8 cellular contexts compared by ENCODE assay signal in the genomic region with DNA sequence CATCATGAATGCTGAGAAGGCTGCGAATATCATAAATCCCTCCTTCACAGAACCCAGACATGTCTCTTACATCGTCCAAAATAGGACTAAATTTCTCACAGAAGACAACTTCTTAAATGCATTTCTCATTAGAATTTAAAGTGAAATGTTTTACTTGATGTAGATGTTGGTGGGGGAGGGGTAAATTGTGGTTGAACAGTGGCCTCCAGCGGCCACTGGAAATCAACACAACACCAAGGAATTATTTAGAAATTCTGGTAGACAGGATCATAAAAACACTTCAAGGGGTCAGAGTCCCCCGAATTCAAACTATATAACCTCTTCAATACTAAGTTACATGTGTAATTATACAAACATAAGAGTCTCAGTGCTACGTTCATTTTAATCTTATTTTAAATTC.
DNase-seq lines count a peak whose midpoint lies in the region; ATAC-seq lines count a peak whose summit lies in the region.

No MANE protein-coding gene starts in this region.

- H3K9me3 ChIP-seq in MG63: no peaks in the 10 kb centered on the region

- H3K27me3 ChIP-seq in MG63: no peaks in the 10 kb centered on the region

- no peak overlapping the region for H3K4me3 ChIP-seq in MG63

- H3K4me3 Mint-ChIP-seq in T-cell: no peak overlapping the region
- no peak overlapping the region for H3K4me3 Mint-ChIP-seq in activated CD4-positive, alpha-beta T cell treated with anti-CD3 and anti-CD28 coated beads, Interleukin-2, amount 10 ng/mL, durations not matched to agents 7 days and 5 days

- CTCF ChIA-PET in T-cell (lab: Charles Lee): no interaction called here
- CTCF ChIA-PET in activated CD4-positive, alpha-beta T cell treated with anti-CD3 and anti-CD28 coated beads, Interleukin-2, amount 10 ng/mL, durations not matched to agents 7 days and 5 days (lab: Charles Lee): no interaction called here

- POLR2A ChIA-PET in T-cell (lab: Charles Lee): no interaction called here
- POLR2A ChIA-PET in activated CD4-positive, alpha-beta T cell treated with anti-CD3 and anti-CD28 coated beads, Interleukin-2, amount 10 ng/mL, durations not matched to agents 7 days and 5 days (lab: Charles Lee): no interaction called here

- H3K9me3 Mint-ChIP-seq in T-cell: no peaks in the 10 kb centered on the region
- no peaks in the 10 kb centered on the region for H3K9me3 Mint-ChIP-seq in activated CD4-positive, alpha-beta T cell treated with anti-CD3 and anti-CD28 coated beads, Interleukin-2, amount 10 ng/mL, durations not matched to agents 7 days and 5 days

- H3K36me3 ChIP-seq in MG63: no peaks in the 10 kb centered on the region

- no peaks in the 10 kb centered on the region for H3K36me3 Mint-ChIP-seq in T-cell
- H3K36me3 Mint-ChIP-seq in activated CD4-positive, alpha-beta T cell treated with anti-CD3 and anti-CD28 coated beads, Interleukin-2, amount 10 ng/mL, durations not matched to agents 7 days and 5 days (ENCODE audit: low read depth): no peaks in the 10 kb centered on the region

- H3K27me3 Mint-ChIP-seq in T-cell: peaks cover 0 to 2% of the 10 kb centered on the region in 2 donors
- H3K27me3 Mint-ChIP-seq in activated CD4-positive, alpha-beta T cell treated with anti-CD3 and anti-CD28 coated beads, Interleukin-2, amount 10 ng/mL, durations not matched to agents 7 days and 5 days: no peaks in the 10 kb centered on the region

- ATAC-seq in GM21390 (IDR thresholded peaks at IDR 0.05; ENCODE audit: unreplicated experiment) (peak; percentile 74), T-cell (replicated peaks in 1 of 4) (no peak)
- no peak for ATAC-seq in stimulated activated naive CD8-positive, alpha-beta T cell treated with anti-CD3 and anti-CD28 coated beads, Interleukin-15, Interleukin-2, amounts not matched to agents 100 U/mL and 50 U/mL, for 24 hours

- H3K27ac Mint-ChIP-seq in T-cell: no peak overlapping the region
- no peak overlapping the region for H3K27ac Mint-ChIP-seq in activated CD4-positive, alpha-beta T cell treated with anti-CD3 and anti-CD28 coated beads, Interleukin-2, amount 10 ng/mL, durations not matched to agents 7 days and 5 days

- DNase-seq in DMS53 treated with DMSO at 0.1 percent for 48 hours (lab: John Stamatoyannopoulos, UW; ENCODE audit: unreplicated experiment): peak; percentile 1
- DNase-seq in MG63: peak; percentile 13
- peak; percentile 42 for DNase-seq in amniotic stem cell (lab: John Stamatoyannopoulos, UW)
- peak; percentile 76 for DNase-seq in left kidney (ENCODE audit: low read depth, low spot score)
- no peak for DNase-seq in T-cell
- no peak for DNase-seq in activated CD4-positive, alpha-beta T cell treated with anti-CD3 and anti-CD28 coated beads, Interleukin-2, amount 10 ng/mL, durations not matched to agents 7 days and 5 days
- no peak for DNase-seq in stimulated activated naive CD8-positive, alpha-beta T cell treated with anti-CD3 and anti-CD28 coated beads, Interleukin-15, Interleukin-2, amounts not matched to agents 100 U/mL and 50 U/mL, for 24 hours

- no peaks in the 10 kb centered on the region for H3K4me1 Mint-ChIP-seq in T-cell
- no peaks in the 10 kb centered on the region for H3K4me1 Mint-ChIP-seq in activated CD4-positive, alpha-beta T cell treated with anti-CD3 and anti-CD28 coated beads, Interleukin-2, amount 10 ng/mL, durations not matched to agents 7 days and 5 days

Comparison
In these comparisons a context has a peak if more than half of its experiments do, and no peak if none do; other contexts are left out.
1. DNase-seq: peak in DMS53 treated with DMSO at 0.1 percent for 48 hours (single experiment), MG63 (single experiment), amniotic stem cell (single experiment) and left kidney (single experiment); none in T-cell (0 of 34), activated CD4-positive, alpha-beta T cell treated with anti-CD3 and anti-CD28 coated beads, Interleukin-2, amount 10 ng/mL, durations not matched to agents 7 days and 5 days (single experiment) and stimulated activated naive CD8-positive, alpha-beta T cell treated with anti-CD3 and anti-CD28 coated beads, Interleukin-15, Interleukin-2, amounts not matched to agents 100 U/mL and 50 U/mL, for 24 hours (single experiment).